6 cellular contexts compared by ENCODE assay signal in the genomic region with DNA sequence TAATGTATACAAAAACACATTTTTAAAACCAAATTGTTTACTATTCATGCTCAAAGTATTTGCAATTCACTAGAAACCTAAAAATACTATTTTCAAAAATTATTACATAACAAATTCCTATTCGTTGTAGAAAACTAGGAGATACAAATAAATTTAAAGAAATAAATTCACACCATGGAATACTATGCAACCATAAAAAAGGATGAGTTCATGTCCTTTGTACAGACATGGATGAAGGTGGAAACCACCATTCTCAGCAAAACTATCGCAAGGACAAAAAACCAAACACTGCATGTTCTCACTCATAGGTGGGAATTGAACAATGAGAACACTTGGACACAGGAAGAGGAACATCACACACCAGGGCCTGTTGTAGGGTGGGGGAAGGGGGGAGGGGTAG.
DNase-seq lines count a peak whose midpoint lies in the region; ATAC-seq, FAIRE-seq and TF ChIP-seq lines count a peak whose summit lies in the region.
"Not testable (repeated sequence)": the region's sequence is repeated elsewhere in the genome, so short reads cannot be mapped to it uniquely, and the experiment has no call there.

No MANE protein-coding gene starts in this region.

- not testable (repeated sequence) for H4K20me1 ChIP-seq in HCT116 (ENCODE audit: insufficient read depth); K562 (replicated peaks; ENCODE audit: control insufficient read depth, insufficient read depth, low read length)

- not testable (repeated sequence) for BruUV-seq in Caco-2 (replicated peaks; lab: Mats Ljungman, UMichigan); HCT116 (replicated peaks; lab: Mats Ljungman, UMichigan); K562 (replicated peaks; lab: Mats Ljungman, UMichigan)

- POLR2A ChIA-PET in Caco-2 (lab: Charles Lee); HCT116 (lab: Charles Lee); HEK293 (lab: Yijun Ruan, JAX); K562 (lab: Yijun Ruan, JAX): not testable (repeated sequence)

- H3K4me1 Mint-ChIP-seq in Caco-2 (ENCODE audit: low read depth, unreplicated experiment): not testable (repeated sequence)

- not testable (repeated sequence) for H3K9me3 Mint-ChIP-seq in Caco-2 (ENCODE audit: unreplicated experiment)

- peak overlapping the region; percentile 23 for H3K4me3 Mint-ChIP-seq in Caco-2 (ENCODE audit: unreplicated experiment)

- FAIRE-seq in A204.1 (lab: Jason Lieb, UNC) (peak; percentile 35), frontal cortex (lab: Jason Lieb, UNC) (peak; percentile 61)
- not testable (repeated sequence) for FAIRE-seq in K562 (lab: Jason Lieb, UNC)

- RAD21 ChIA-PET in HCT116 (lab: Charles Lee; ENCODE audit: low non-redundant PET in 1 of 2, low total read pairs in 2 of 2, uncharacterized antibody in 2 of 2, unreplicated experiment in 2 of 2): not testable (repeated sequence)

- CTCF ChIA-PET in Caco-2 (lab: Charles Lee); HCT116 (lab: Charles Lee); HEK293 (lab: Yijun Ruan, JAX); K562 (lab: Yijun Ruan, JAX; ENCODE audit: low intra/inter-chr PET ratio): not testable (repeated sequence)

- not testable (repeated sequence) for H3K27ac ChIP-seq in HCT116 (ENCODE audit: low read depth, low read length); HEK293 (ENCODE audit: extremely low read depth, low read depth, low read length); K562 (ENCODE audit: extremely low read depth, low read depth, low read length)

- peaks cover 11% of the 10 kb centered on the region for H3K79me2 ChIP-seq in HCT116 (ENCODE audit: insufficient read depth, low read length)
- not testable (repeated sequence) for H3K79me2 ChIP-seq in K562 (ENCODE audit: control insufficient read depth, insufficient read depth, low read length)

- not testable (repeated sequence) for TF ChIP-seq CTCF in Caco-2 (IDR thresholded peaks at IDR 0.05; ENCODE audit: insufficient read depth in 1 of 2, low read depth in 1 of 2, low read length in 1 of 2, severe bottlenecking in 1 of 2, unreplicated experiment in 1 of 2); HCT116 (IDR thresholded peaks at IDR 0.05 in 2 of 3, conservative IDR thresholded peaks at IDR 0.05 in 1 of 3; ENCODE audit: borderline replicate concordance in 1 of 3, insufficient read depth in 1 of 3, low read depth in 2 of 3, low read length in 2 of 3); HEK293 (tag by site-specific recombination; IDR thresholded peaks at IDR 0.05); K562 (IDR thresholded peaks at IDR 0.05 in 2 of 3, conservative IDR thresholded peaks at IDR 0.05 in 1 of 3; ENCODE audit: insufficient read depth in 2 of 3, low read depth in 1 of 3, low read length in 3 of 3)

- peaks cover 10% of the 10 kb centered on the region for H3K36me3 Mint-ChIP-seq in Caco-2 (ENCODE audit: insufficient read depth, unreplicated experiment)

- not testable (repeated sequence) for H3K9me3 ChIP-seq in Caco-2; HCT116 (ENCODE audit: control insufficient read depth in 1 of 2, insufficient read depth in 1 of 2, low read depth in 1 of 2, low read length in 2 of 2); HEK293 (ENCODE audit: control insufficient read depth, insufficient read depth, low read depth, low read length); K562 (replicated peaks; ENCODE audit: control insufficient read depth, insufficient read depth, low read depth, low read length)

- H3K4me3 ChIP-seq in Caco-2 (ENCODE audit: low read depth, low read length); HCT116 (replicated peaks in 1 of 2; ENCODE audit: low read depth in 1 of 2, low read length in 2 of 2); HEK293 (ENCODE audit: low read depth, low read length); K562: not testable (repeated sequence)

- not testable (repeated sequence) for H3K4me1 ChIP-seq in Caco-2; HCT116 (ENCODE audit: control insufficient read depth in 1 of 2, insufficient read depth in 2 of 2, low read length in 2 of 2); HEK293 (ENCODE audit: control insufficient read depth, insufficient read depth, low read length); K562 (replicated peaks in 1 of 2; ENCODE audit: control insufficient read depth in 2 of 2, insufficient read depth in 2 of 2, low read length in 2 of 2)

- not testable (repeated sequence) for H2AFZ ChIP-seq in HCT116 (ENCODE audit: low read depth, low read length, poor library complexity, severe bottlenecking); K562 (ENCODE audit: low read depth, low read length)

- H3K27ac Mint-ChIP-seq in Caco-2 (ENCODE audit: unreplicated experiment): not testable (repeated sequence)

- not testable (repeated sequence) for TF ChIP-seq EP300 in K562 (IDR thresholded peaks at IDR 0.05; ENCODE audit: low read length)

- peak overlapping the region; percentile 72; the same call in 1 of the 2 replicates for H3K4me2 ChIP-seq in HCT116 (ENCODE audit: low read length)
- not testable (repeated sequence) for H3K4me2 ChIP-seq in K562 (ENCODE audit: insufficient read depth, low read length)

- in situ Hi-C loops in K562 (cut with MboI): not testable (repeated sequence)

- H3K9ac ChIP-seq in HCT116 (ENCODE audit: low read length); K562 (ENCODE audit: insufficient read depth in 1 of 2, low read depth in 2 of 2, low read length in 2 of 2): not testable (repeated sequence)

- 31% methylated on average over 2 of the region's 2 CpGs for WGBS in K562 (ENCODE audit: insufficient coverage, low coverage, missing lambda C conversion rate)

- not testable (repeated sequence) for H3K27me3 ChIP-seq in Caco-2 (replicated peaks; ENCODE audit: control insufficient read depth, insufficient read depth, low read length); HCT116 (ENCODE audit: insufficient read depth, low read length); K562 (ENCODE audit: control insufficient read depth in 2 of 2, insufficient read depth in 2 of 2, low read length in 2 of 2)

- DNase-seq in Caco-2; HCT116 (ENCODE audit: low read depth, low spot score); K562 (ENCODE audit: extremely low read depth in 1 of 4, low spot score in 3 of 4); frontal cortex (ENCODE audit: low spot score in 2 of 2): not testable (repeated sequence)

- not testable (repeated sequence) for H3K36me3 ChIP-seq in Caco-2 (ENCODE audit: control insufficient read depth, insufficient read depth, low read length); HCT116 (ENCODE audit: control insufficient read depth in 1 of 2, insufficient read depth in 2 of 2, low read length in 2 of 2); HEK293 (ENCODE audit: control insufficient read depth in 2 of 2, insufficient read depth in 1 of 2, low read length in 2 of 2); K562 (ENCODE audit: control insufficient read depth, insufficient read depth, low read length)

- intact Hi-C loops in Caco-2 (cut with micrococcal nuclease; ENCODE audit: unreplicated experiment); HCT116 (cut with micrococcal nuclease); K562 (cut with micrococcal nuclease): not testable (repeated sequence)

- not testable (repeated sequence) for TF ChIP-seq POLR2A in HCT116 (IDR thresholded peaks at IDR 0.05; ENCODE audit: borderline replicate concordance, extremely low read depth, insufficient read depth, insufficient read length); K562 (conservative IDR thresholded peaks at IDR 0.05)

- H3K9me2 ChIP-seq in HCT116 (ENCODE audit: insufficient read depth): not testable (repeated sequence)

- not testable (repeated sequence) for H3K9me1 ChIP-seq in K562 (ENCODE audit: control insufficient read depth, insufficient read depth, low read length)

- H3K27me3 Mint-ChIP-seq in Caco-2 (ENCODE audit: insufficient read depth, unreplicated experiment): not testable (repeated sequence)

- TF ChIP-seq RAD21 in HCT116 (IDR thresholded peaks at IDR 0.05; ENCODE audit: low read depth); K562 (CRISPR knock-in tag; conservative IDR thresholded peaks at IDR 0.05 in 1 of 2, IDR thresholded peaks at IDR 0.05 in 1 of 2): not testable (repeated sequence)

- ATAC-seq in HCT116, K562: not testable (repeated sequence)

TF ChIP-seq in HEK293, 187 proteins besides CTCF, POLR2A, EP300 and RAD21 (continues in another document):
- peak; percentile 91 for TF ChIP-seq ZNF146 (tag by site-specific recombination; IDR thresholded peaks at IDR 0.05)

TF ChIP-seq in K562, 482 proteins besides CTCF, POLR2A, EP300 and RAD21:
- peak; percentile 65 for TF ChIP-seq ZNF146 (CRISPR knock-in tag; IDR thresholded peaks at IDR 0.05; ENCODE audit: unreplicated experiment)
